21 cellular contexts compared by ENCODE assay signal in genomic region chr11:120398184-120398583, GRCh38.
DNase-seq lines count a peak whose midpoint lies in the region; ATAC-seq and TF ChIP-seq lines count a peak whose summit lies in the region.
"Had no signal": no experiment of that assay in that cellular context is flagged by ENCODE, and none has a peak within 500 bp of the region (broad histone marks: within the 10 kb centered on the region; RNA-seq: fewer than 3 reads in every experiment).

No MANE protein-coding gene starts in this region.

- H3K9ac ChIP-seq in SK-N-MC (ENCODE audit: insufficient read length), result peak overlapping the region; percentile 33
- H3K9ac ChIP-seq: KMS-11 had no signal

- peak overlapping the region; percentile 67 for H3K4me3 ChIP-seq in SK-N-MC
- H3K4me3 ChIP-seq in fibroblast of mammary gland (ENCODE audit: control insufficient read depth, low read depth, low read length), result no peak overlapping the region
- H3K4me3 ChIP-seq in gastrocnemius medialis, result no peak overlapping the region
- H3K4me3 ChIP-seq: cardiac muscle cell, hepatocyte had no signal

- in situ Hi-C loops in gastrocnemius medialis (cut with MboI; ENCODE audit: low sequenced_read_pairs in 4 of 4), result no loop called here

- peak; percentile 26 for DNase-seq in EL
- no peak for DNase-seq in SK-N-MC (ENCODE audit: low read depth, low spot score)
- DNase-seq in fibroblast of mammary gland (ENCODE audit: low read depth), result peak; percentile 33
- DNase-seq in gastrocnemius medialis, result no peak
- DNase-seq in NCI-H2107 (lab: John Stamatoyannopoulos, UW), result no peak
- no peak for DNase-seq in NCI-H524 (lab: John Stamatoyannopoulos, UW)
- no peak for DNase-seq in DMS 273 (lab: John Stamatoyannopoulos, UW; ENCODE audit: unreplicated experiment)
- DNase-seq: activated CD4-positive, alpha-beta memory T cell treated with anti-CD3 and anti-CD28 coated beads for 36 hours; activated CD4-positive, CD25-positive, alpha-beta regulatory T cell; activated gamma-delta T cell; CD8-positive, alpha-beta memory T cell; DMS53; HCEC 1CT; NCI-H69; stimulated activated CD4-positive, alpha-beta T cell treated with anti-CD3 and anti-CD28 coated beads, Interleukin-4, amount 100 ng/mL, for 1 hour; stimulated activated naive CD4-positive, alpha-beta T cell; T1000 had no signal

- TF ChIP-seq CTCF in fibroblast of mammary gland (conservative IDR thresholded peaks at IDR 0.05; ENCODE audit: control insufficient read depth, insufficient read depth, low read depth, low read length) (no peak), gastrocnemius medialis (IDR thresholded peaks at IDR 0.05 in 4 of 5, conservative IDR thresholded peaks at IDR 0.05 in 1 of 5) (no peak)

- ATAC-seq in gastrocnemius medialis (no peak), GM18498 (IDR thresholded peaks at IDR 0.05; ENCODE audit: unreplicated experiment) (no peak)

- peaks cover 54 to 65% of the 10 kb centered on the region in 2 donors for H3K4me1 ChIP-seq in gastrocnemius medialis

- H3K9me3 ChIP-seq in SK-N-MC (ENCODE audit: low read depth, low read length), result peaks cover 7% of the 10 kb centered on the region; the same call in 1 of the 2 replicates
- no peaks in the 10 kb centered on the region for H3K9me3 ChIP-seq in gastrocnemius medialis

- H3K36me3 ChIP-seq in SK-N-MC (ENCODE audit: insufficient read depth, low read length) (no peaks in the 10 kb centered on the region), gastrocnemius medialis (no peaks in the 10 kb centered on the region)
- H3K36me3 ChIP-seq: cardiac muscle cell had no signal

- intact Hi-C loops in gastrocnemius medialis (cut with DNase I; ENCODE audit: low total_unique reads), result no loop called here

- no peak for TF ChIP-seq POLR2A in gastrocnemius medialis (IDR thresholded peaks at IDR 0.05)

- H3K27ac ChIP-seq in SK-N-MC (peak overlapping the region; percentile 80), gastrocnemius medialis (peak overlapping the region; percentile 83 to 85 (median 84))
- H3K27ac ChIP-seq: cardiac muscle cell, hepatocyte, KMS-11 had no signal

- no peaks in the 10 kb centered on the region for H3K27me3 ChIP-seq in gastrocnemius medialis
- H3K27me3 ChIP-seq: cardiac muscle cell, hepatocyte had no signal

Comparison
In these comparisons a context has a peak if more than half of its experiments do, and no peak if none do; other contexts are left out.
1. DNase-seq: peak in EL (single experiment) and fibroblast of mammary gland (single experiment); none in SK-N-MC (single experiment), gastrocnemius medialis (0 of 2), NCI-H2107 (single experiment), NCI-H524 (0 of 2) and DMS 273 (single experiment).